Comparison of ENCODE assay signal across 16 cellular contexts in the genomic region with DNA sequence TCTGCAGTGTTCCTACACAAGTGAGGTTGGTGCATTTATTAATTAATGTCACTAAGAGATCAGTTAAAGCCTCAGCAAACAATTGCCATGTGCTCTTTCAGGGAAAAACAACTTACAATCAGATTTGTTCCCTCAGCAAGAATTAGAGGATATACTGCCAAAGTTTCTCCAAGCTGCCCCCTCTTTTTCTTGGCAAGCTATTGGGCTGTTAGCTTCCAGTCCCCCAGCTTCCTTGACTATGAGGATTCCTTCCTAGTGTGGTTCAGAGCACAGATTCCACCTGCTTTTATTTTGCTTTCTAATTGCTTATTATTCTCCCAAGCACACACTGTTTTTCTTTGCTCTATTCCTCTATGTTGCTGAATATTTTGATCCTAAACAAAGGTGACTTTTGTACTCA.
"Had no signal": no experiment of that assay in that cellular context is flagged by ENCODE, and none has a peak within 500 bp of the region (broad histone marks: within the 10 kb centered on the region; RNA-seq: fewer than 3 reads in every experiment).

No MANE protein-coding gene starts in this region.

- H3K27ac ChIP-seq: ovary, spleen had no signal

- H3K27ac Mint-ChIP-seq: activated CD4-positive, alpha-beta T cell treated with anti-CD3 and anti-CD28 coated beads, Interleukin-2, amount 10 ng/mL, durations not matched to agents 7 days and 5 days; activated CD8-positive, alpha-beta T cell treated with anti-CD3 and anti-CD28 coated beads, Interleukin-2, amount 10 ng/mL, durations not matched to agents 7 days and 5 days; activated naive CD4-positive, alpha-beta T cell treated with anti-CD3 and anti-CD28 coated beads for 36 hours; activated T-cell treated with anti-CD3 and anti-CD28 coated beads, Interleukin-2, amount 50 U/mL, for 24 hours; stimulated activated naive B cell treated with anti-CD40 and anti-IgM and Interleukin-4, amounts not matched to agents 10 μg/mL and 1 μg/mL and 100 μg/mL, for 72 hours; T-helper 1 cell treated with Interleukin-12 subunit alpha and Interleukin-12 subunit beta and Interleukin-4 antibody, amounts not matched to agents 30 μg/mL and 1 μg/mL, for 36 hours had no signal

- H3K36me3 ChIP-seq: esophagus squamous epithelium, ovary, spleen had no signal

- H3K27me3 ChIP-seq: esophagus squamous epithelium, ovary had no signal

- H3K4me3 ChIP-seq: esophagus squamous epithelium, ovary, spleen had no signal

- H3K9me3 Mint-ChIP-seq: activated naive CD4-positive, alpha-beta T cell treated with anti-CD3 and anti-CD28 coated beads for 36 hours; activated T-cell treated with anti-CD3 and anti-CD28 coated beads, Interleukin-2, amount 50 U/mL, for 24 hours; brain; central memory CD8-positive, alpha-beta T cell; naive thymus-derived CD8-positive, alpha-beta T cell; stimulated activated naive B cell treated with anti-CD40 and anti-IgM and Interleukin-4, amounts not matched to agents 10 μg/mL and 1 μg/mL and 100 μg/mL, for 72 hours; T-helper 1 cell treated with Interleukin-12 subunit alpha and Interleukin-12 subunit beta and Interleukin-4 antibody, amounts not matched to agents 30 μg/mL and 1 μg/mL, for 36 hours had no signal

- H3K27me3 Mint-ChIP-seq: activated CD4-positive, alpha-beta T cell treated with anti-CD3 and anti-CD28 coated beads, Interleukin-2, amount 10 ng/mL, durations not matched to agents 7 days and 5 days; activated T-cell treated with anti-CD3 and anti-CD28 coated beads, Interleukin-2, amount 50 U/mL, for 24 hours; naive thymus-derived CD8-positive, alpha-beta T cell had no signal

- H3K9me3 ChIP-seq: esophagus squamous epithelium, ovary, spleen had no signal

- H3K4me3 Mint-ChIP-seq: activated CD4-positive, alpha-beta T cell treated with anti-CD3 and anti-CD28 coated beads, Interleukin-2, amount 10 ng/mL, durations not matched to agents 7 days and 5 days; activated CD8-positive, alpha-beta T cell treated with anti-CD3 and anti-CD28 coated beads, Interleukin-2, amount 10 ng/mL, durations not matched to agents 7 days and 5 days; activated naive CD4-positive, alpha-beta T cell treated with anti-CD3 and anti-CD28 coated beads for 36 hours; activated T-cell treated with anti-CD3 and anti-CD28 coated beads, Interleukin-2, amount 50 U/mL, for 24 hours; brain; central memory CD8-positive, alpha-beta T cell; naive thymus-derived CD8-positive, alpha-beta T cell; stimulated activated naive B cell treated with anti-CD40 and anti-IgM and Interleukin-4, amounts not matched to agents 10 μg/mL and 1 μg/mL and 100 μg/mL, for 72 hours; T-helper 1 cell treated with Interleukin-12 subunit alpha and Interleukin-12 subunit beta and Interleukin-4 antibody, amounts not matched to agents 30 μg/mL and 1 μg/mL, for 36 hours had no signal

- H3K4me1 ChIP-seq: spleen had no signal

- H3K36me3 Mint-ChIP-seq: brain; naive thymus-derived CD8-positive, alpha-beta T cell; stimulated activated naive B cell treated with anti-CD40 and anti-IgM and Interleukin-4, amounts not matched to agents 10 μg/mL and 1 μg/mL and 100 μg/mL, for 72 hours had no signal

- ATAC-seq: activated CD8-positive, alpha-beta T cell treated with anti-CD3 and anti-CD28 coated beads, Interleukin-2, amount 10 ng/mL, durations not matched to agents 7 days and 5 days; naive thymus-derived CD8-positive, alpha-beta T cell; stimulated activated naive B cell treated with anti-CD40 and anti-IgM and Interleukin-4, amounts not matched to agents 10 μg/mL and 1 μg/mL and 100 μg/mL, for 72 hours had no signal

- DNase-seq: activated CD4-positive, alpha-beta T cell treated with anti-CD3 and anti-CD28 coated beads, Interleukin-2, amount 10 ng/mL, durations not matched to agents 7 days and 5 days; activated CD8-positive, alpha-beta T cell treated with anti-CD3 and anti-CD28 coated beads, Interleukin-2, amount 10 ng/mL, durations not matched to agents 7 days and 5 days; activated naive CD4-positive, alpha-beta T cell treated with anti-CD3 and anti-CD28 coated beads for 36 hours; activated T-cell treated with anti-CD3 and anti-CD28 coated beads, Interleukin-2, amount 50 U/mL, for 24 hours; cortex of kidney; effector CD8-positive, alpha-beta T cell; esophagus squamous epithelium; islet precursor cell; mesenchymal stem cell; naive thymus-derived CD8-positive, alpha-beta T cell; ovary; spleen; stimulated activated naive B cell treated with anti-CD40 and anti-IgM and Interleukin-4, amounts not matched to agents 10 μg/mL and 1 μg/mL and 100 μg/mL, for 72 hours had no signal
